ENCODE assay signal across 8 cellular contexts in the genomic region with DNA sequence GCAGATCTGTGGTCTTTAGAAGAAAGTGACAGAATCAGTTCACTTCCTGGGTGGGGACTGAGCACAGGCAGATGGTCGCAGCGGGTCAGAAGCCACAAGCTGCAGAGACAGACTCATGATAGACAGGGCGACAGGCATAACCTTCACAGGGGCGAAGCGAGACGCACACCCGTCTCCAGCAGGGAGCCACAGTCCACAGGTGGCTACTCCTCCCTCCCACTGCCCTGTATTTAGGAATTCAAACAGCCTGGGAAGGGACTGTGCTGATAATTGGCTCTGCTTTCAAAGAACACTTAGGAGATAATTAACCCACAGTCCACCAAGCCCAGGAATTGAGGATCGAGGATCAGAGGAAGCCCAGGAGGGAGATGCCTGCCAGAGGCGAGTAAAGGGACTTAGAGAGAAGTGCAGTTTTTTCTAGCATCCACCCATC. TPM values are rescaled to one million over a fixed set of nuclear protein-coding genes. Genes with fewer than 3 reads are reported as not detected.
A peak's percentile ranks its signal among the peaks of the same experiment; 100 is the strongest.
DNase-seq lines count a peak whose midpoint lies in the region; ATAC-seq and TF ChIP-seq lines count a peak whose summit lies in the region.

No MANE protein-coding gene starts in this region.

- H3K9me3 ChIP-seq in breast epithelium (no peaks in the 10 kb centered on the region), mucosa of descending colon (no peaks in the 10 kb centered on the region)

- H3K4me3 ChIP-seq in breast epithelium (peak overlapping the region in 1 of 3 donors; percentile 42), mucosa of descending colon (no peak overlapping the region)

- H3K27ac ChIP-seq in breast epithelium = peak overlapping the region; percentile 81 to 84

- no peaks in the 10 kb centered on the region for H3K27me3 ChIP-seq in breast epithelium

- no peak for TF ChIP-seq CTCF in breast epithelium (IDR thresholded peaks at IDR 0.05)
- no peak for TF ChIP-seq CTCF in MCF 10A (IDR thresholded peaks at IDR 0.05; ENCODE audit: unreplicated experiment)
- TF ChIP-seq CTCF in mucosa of descending colon (IDR thresholded peaks at IDR 0.05) = no peak

- H3K4me1 ChIP-seq in breast epithelium (peaks cover 0 to 9% of the 10 kb centered on the region in 2 donors), mucosa of descending colon (ENCODE audit: low read depth) (peaks cover 30% of the 10 kb centered on the region)

- peaks cover 29% of the 10 kb centered on the region for H3K4me1 Mint-ChIP-seq in MCF 10A (ENCODE audit: insufficient read depth, unreplicated experiment)
- H3K4me1 Mint-ChIP-seq in activated T-helper 17 cell treated with anti-CD3 and anti-CD28 coated beads, Interleukin-2, amount 50 U/mL, for 72 hours = peaks cover 21% of the 10 kb centered on the region

- BruUV-seq in MCF 10A (replicated peaks; lab: Mats Ljungman, UMichigan) = no TSS peak

- H3K27ac Mint-ChIP-seq in MCF 10A (ENCODE audit: low read depth, unreplicated experiment) = no peak overlapping the region
- H3K27ac Mint-ChIP-seq in activated T-helper 17 cell treated with anti-CD3 and anti-CD28 coated beads, Interleukin-2, amount 50 U/mL, for 72 hours = peak overlapping the region; percentile 61

- H3K36me3 Mint-ChIP-seq in MCF 10A (ENCODE audit: insufficient read depth, unreplicated experiment) = peaks cover 4% of the 10 kb centered on the region
- no peaks in the 10 kb centered on the region for H3K36me3 Mint-ChIP-seq in activated T-helper 17 cell treated with anti-CD3 and anti-CD28 coated beads, Interleukin-2, amount 50 U/mL, for 72 hours (ENCODE audit: low read depth)

- POLR2A ChIA-PET in MCF 10A (lab: Yijun Ruan, JAX) = interaction anchor here (0.7 to 6.0 kb wide), 7 partner anchors 10 to 39 kb away, joined by 3 to 51 read pairs (median 4); no protein-coding TSS in a partner anchor

- H3K4me3 Mint-ChIP-seq in MCF 10A (ENCODE audit: unreplicated experiment) = no peak overlapping the region
- peak overlapping the region; percentile 69 for H3K4me3 Mint-ChIP-seq in activated T-helper 17 cell treated with anti-CD3 and anti-CD28 coated beads, Interleukin-2, amount 50 U/mL, for 72 hours

- no peak for TF ChIP-seq POLR2A in breast epithelium (IDR thresholded peaks at IDR 0.05)

- DNase-seq in breast epithelium (ENCODE audit: low spot score in 2 of 2) = no peak
- no peak for DNase-seq in MCF 10A (ENCODE audit: unreplicated experiment)
- peak; percentile 67 for DNase-seq in MV-4-11 (lab: John Stamatoyannopoulos, UW)
- DNase-seq in mucosa of descending colon = peak in 2 of 3 donors; percentile 58 to 70
- no peak for DNase-seq in SKM-1 treated with dmso at 0.1 percent for 144 hours (lab: John Stamatoyannopoulos, UW; ENCODE audit: unreplicated experiment)
- DNase-seq in GOT3 (lab: John Stamatoyannopoulos, UW) = no peak
- no peak for DNase-seq in mesenteric fat pad (ENCODE audit: low spot score)

- H3K9me3 Mint-ChIP-seq in MCF 10A (ENCODE audit: unreplicated experiment) = no peaks in the 10 kb centered on the region
- no peaks in the 10 kb centered on the region for H3K9me3 Mint-ChIP-seq in activated T-helper 17 cell treated with anti-CD3 and anti-CD28 coated beads, Interleukin-2, amount 50 U/mL, for 72 hours

- CTCF ChIA-PET in MCF 10A (lab: Yijun Ruan, JAX) = interaction anchor here (0.7 to 1.3 kb wide), 5 partner anchors 9 to 39 kb away, joined by 3 to 6 read pairs (median 4); no protein-coding TSS in a partner anchor

- intact Hi-C loops in breast epithelium (cut with DNase I; ENCODE audit: low total_unique reads) (no loop called here), MCF 10A (cut with micrococcal nuclease) (no loop called here), mucosa of descending colon (cut with DNase I, micrococcal nuclease) (no loop called here)

- ATAC-seq in activated T-helper 17 cell treated with anti-CD3 and anti-CD28 coated beads, Interleukin-2, amount 50 U/mL, for 72 hours (replicated peaks) = peak; percentile 31
- peak; percentile 67 for ATAC-seq in mucosa of descending colon

- H3K36me3 ChIP-seq in breast epithelium (no peaks in the 10 kb centered on the region), mucosa of descending colon (ENCODE audit: low read depth) (no peaks in the 10 kb centered on the region)

- no peaks in the 10 kb centered on the region for H3K27me3 Mint-ChIP-seq in MCF 10A (ENCODE audit: insufficient read depth, unreplicated experiment)
- no peaks in the 10 kb centered on the region for H3K27me3 Mint-ChIP-seq in activated T-helper 17 cell treated with anti-CD3 and anti-CD28 coated beads, Interleukin-2, amount 50 U/mL, for 72 hours

RNA-seq across cellular contexts. Expression of gene RFX2, which starts 23.2 kb away (rescaled TPM):
- 10 to 100 TPM in 1 of 3 donors, 1 to 10 TPM in 2; 6.1 to 16.2 (median 9.2) TPM for total RNA-seq in breast epithelium
- 9.9 and 10.7 TPM in 2 replicates for total RNA-seq in MCF 10A (2022)
- total RNA-seq in activated T-helper 17 cell treated with anti-CD3 and anti-CD28 coated beads, Interleukin-2, amount 50 U/mL, for 72 hours = 10 to 100 TPM in 1 of 2 donors, 1 to 10 TPM in 1; 9.7 to 20.7 TPM
- 10 to 100 TPM in 1 of 3 donors, 1 to 10 TPM in 2; 5.6 to 14.6 (median 7.2) TPM for total RNA-seq in mucosa of descending colon
- total RNA-seq in mesenteric fat pad = 27.9 TPM

RNA-seq across cellular contexts. Expression of gene ACSBG2, which starts 48.4 kb away (rescaled TPM):
- total RNA-seq in breast epithelium (under 1 TPM in 2 of 3 donors, not detected in 1; 0.16 to 0.33 TPM), MCF 10A (2022) (not detected in 2 replicates), mucosa of descending colon (not detected), mesenteric fat pad (not detected)
- not detected for total RNA-seq in activated T-helper 17 cell treated with anti-CD3 and anti-CD28 coated beads, Interleukin-2, amount 50 U/mL, for 72 hours

Comparison
In these comparisons a context has a peak if more than half of its experiments do, and no peak if none do; other contexts are left out.
1. DNase-seq: peak in MV-4-11 (single experiment) and mucosa of descending colon (2 of 3); none in breast epithelium (0 of 2), MCF 10A (single experiment), SKM-1 treated with dmso at 0.1 percent for 144 hours (single experiment), GOT3 (single experiment) and mesenteric fat pad (single experiment).